Comparison of ENCODE assay signal across 12 cellular contexts in genomic region chr4:67702166-67702565, GRCh38.
A peak's percentile ranks its signal among the peaks of the same experiment; 100 is the strongest.
DNase-seq lines count a peak whose midpoint lies in the region; FAIRE-seq and TF ChIP-seq lines count a peak whose summit lies in the region.
"Had no signal": no experiment of that assay in that cellular context is flagged by ENCODE, and none has a peak within 500 bp of the region (broad histone marks: within the 10 kb centered on the region; RNA-seq: fewer than 3 reads in every experiment).

No MANE protein-coding gene starts in this region.

- H2AFZ ChIP-seq in KMS-11 (ENCODE audit: low read depth), result peak overlapping the region; percentile 74; the same call in 1 of the 2 replicates

- H3K36me3 Mint-ChIP-seq in nephron (ENCODE audit: low read depth), result peaks cover 43% of the 10 kb centered on the region

- FAIRE-seq in D721Med (lab: Jason Lieb, UNC) (peak; percentile 16), urothelium cell line (lab: Jason Lieb, UNC) (no peak)

- H3K27ac Mint-ChIP-seq in nephron, result peak overlapping the region in 2 of 3 experiments; percentile 81 to 97

- H3K4me3 Mint-ChIP-seq in nephron, result peak overlapping the region; percentile 95 to 98 (median 98)

- H3K4me2 ChIP-seq in KMS-11, result peak overlapping the region; percentile 89

- H3K27me3 Mint-ChIP-seq in nephron (ENCODE audit: low read depth), result no peaks in the 10 kb centered on the region
- H3K27me3 Mint-ChIP-seq: dendritic cell treated with granulocyte-macrophage colony-stimulating factor and Interleukin-4, amounts not matched to agents 40 ng/mL and 50 ng/mL, for 4 days had no signal

- DNase-seq in D721Med (ENCODE audit: insufficient read length, low spot score) (no peak), brain microvascular endothelial cell (no peak), urothelium cell line (ENCODE audit: low spot score) (no peak), SIG-M5 treated with dmso at 0.1 percent for 504 hours (lab: John Stamatoyannopoulos, UW; ENCODE audit: unreplicated experiment) (no peak), NCI-H526 treated with DMSO at 0.1 percent for 48 hours (lab: John Stamatoyannopoulos, UW) (no peak)
- no peak for DNase-seq in NK-92 treated with Interleukin-12 subunit alpha and Interleukin-12 subunit beta, amount 100 ng/mL, for 24 hours (lab: John Stamatoyannopoulos, UW)
- DNase-seq: activated CD4-positive, CD25-positive, alpha-beta regulatory T cell; mucosa of descending colon; NCI-H2029 had no signal

- H3K27me3 ChIP-seq in KMS-11 (ENCODE audit: insufficient read depth, low read depth), result no peaks in the 10 kb centered on the region
- H3K27me3 ChIP-seq in brain microvascular endothelial cell (replicated peaks), result no peaks in the 10 kb centered on the region

- peaks cover 27% of the 10 kb centered on the region for H3K79me2 ChIP-seq in KMS-11 (ENCODE audit: insufficient read depth, low read depth)

- peaks cover 4% of the 10 kb centered on the region for H3K9me3 Mint-ChIP-seq in nephron

- H3K9ac ChIP-seq in KMS-11, result no peak overlapping the region

- H4K20me1 ChIP-seq in KMS-11 (ENCODE audit: insufficient read depth), result no peaks in the 10 kb centered on the region

- H3K4me1 ChIP-seq in KMS-11 (ENCODE audit: low read depth, poor library complexity, severe bottlenecking), result peaks cover 21% of the 10 kb centered on the region

- in situ Hi-C loops in brain microvascular endothelial cell (cut with HindIII; ENCODE audit: low pct_ligation_motif_present, low sequenced_read_pairs), result no loop called here

- H3K4me3 ChIP-seq in KMS-11 (IDR thresholded peaks at IDR 0.05; ENCODE audit: insufficient read depth, low read depth, low read length) (no peak overlapping the region), brain microvascular endothelial cell (ENCODE audit: low read depth, low read length) (peak overlapping the region; percentile 82)
- H3K4me3 ChIP-seq: mucosa of descending colon had no signal

- H3K27ac ChIP-seq in KMS-11, result peak overlapping the region; percentile 69; the same call in 1 of the 2 replicates
- no peak overlapping the region for H3K27ac ChIP-seq in brain microvascular endothelial cell

- H3K4me1 Mint-ChIP-seq in nephron, result peaks cover 21% of the 10 kb centered on the region

- no peaks in the 10 kb centered on the region for H3K36me3 ChIP-seq in KMS-11 (ENCODE audit: insufficient read depth)
- no peaks in the 10 kb centered on the region for H3K36me3 ChIP-seq in brain microvascular endothelial cell (replicated peaks)

- TF ChIP-seq CTCF in D721Med (IDR thresholded peaks at IDR 0.05; ENCODE audit: insufficient read depth, missing control alignments) (no peak), KMS-11 (conservative IDR thresholded peaks at IDR 0.05; ENCODE audit: low read depth, low read length) (no peak), brain microvascular endothelial cell (IDR thresholded peaks at IDR 0.05; ENCODE audit: low read depth, low read length, missing control alignments) (no peak), nephron (IDR thresholded peaks at IDR 0.05; ENCODE audit: unreplicated experiment in 3 of 3) (no peak)
